In the genomic region with DNA sequence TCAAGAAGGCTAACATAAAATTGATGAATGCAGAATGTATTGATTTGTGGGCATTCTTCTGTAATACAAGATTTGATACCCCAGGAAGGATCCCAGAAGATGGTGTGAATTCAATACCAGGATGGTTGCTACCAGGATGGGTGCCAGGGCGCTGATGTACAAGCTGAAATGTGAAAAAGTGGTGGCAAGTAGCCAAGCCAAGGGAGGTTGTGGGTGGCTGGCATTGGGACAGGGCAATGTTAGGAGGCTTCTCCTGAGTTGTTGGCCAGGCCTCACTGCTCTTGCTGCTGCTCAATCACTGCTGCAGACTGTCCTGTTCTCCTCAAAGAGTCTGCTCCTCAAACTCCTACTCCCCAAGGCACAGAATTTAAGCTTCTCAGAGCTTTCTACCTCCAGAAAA, we compare ENCODE assay signal across 33 cellular contexts.
"Had no signal": no experiment of that assay in that cellular context is flagged by ENCODE, and none has a peak within 500 bp of the region (broad histone marks: within the 10 kb centered on the region; RNA-seq: fewer than 3 reads in every experiment).

No MANE protein-coding gene starts in this region.

- H3K4me1 Mint-ChIP-seq: activated CD4-positive, alpha-beta T cell treated with anti-CD3 and anti-CD28 coated beads for 36 hours; activated CD4-positive, alpha-beta T cell treated with anti-CD3 and anti-CD28 coated beads, Interleukin-2, amount 10 ng/mL, durations not matched to agents 24 days and 14 days; activated CD8-positive, alpha-beta memory T cell treated with anti-CD3 and anti-CD28 coated beads, Interleukin-2, amount 10 ng/mL, durations not matched to agents 7 days and 5 days; activated naive CD4-positive, alpha-beta T cell treated with anti-CD3 and anti-CD28 coated beads, Interleukin-2, amount 10 ng/mL, durations not matched to agents 7 days and 5 days; activated naive CD8-positive, alpha-beta T cell treated with anti-CD3 and anti-CD28 coated beads, Interleukin-2, amount 10 ng/mL, durations not matched to agents 7 days and 5 days; brain; central memory CD8-positive, alpha-beta T cell; T-helper 17 cell had no signal

- H3K9me3 Mint-ChIP-seq: activated CD4-positive, alpha-beta T cell treated with anti-CD3 and anti-CD28 coated beads, Interleukin-2, amount 10 ng/mL, durations not matched to agents 24 days and 14 days; activated naive CD4-positive, alpha-beta T cell treated with anti-CD3 and anti-CD28 coated beads, Interleukin-2, amount 10 ng/mL, durations not matched to agents 7 days and 5 days; dendritic cell treated with granulocyte-macrophage colony-stimulating factor and Interleukin-4, amounts not matched to agents 40 ng/mL and 50 ng/mL, for 4 days had no signal

- H3K27ac Mint-ChIP-seq: activated CD4-positive, alpha-beta memory T cell treated with anti-CD3 and anti-CD28 coated beads for 36 hours; activated CD4-positive, alpha-beta T cell treated with anti-CD3 and anti-CD28 coated beads for 36 hours; activated CD4-positive, alpha-beta T cell treated with anti-CD3 and anti-CD28 coated beads, Interleukin-2, amount 10 ng/mL, durations not matched to agents 24 days and 14 days; activated CD8-positive, alpha-beta memory T cell treated with anti-CD3 and anti-CD28 coated beads, Interleukin-2, amount 10 ng/mL, durations not matched to agents 7 days and 5 days; activated CD8-positive, alpha-beta T cell treated with anti-CD3 and anti-CD28 coated beads, Interleukin-2, amount 10 ng/mL, durations not matched to agents 7 days and 5 days; activated naive CD4-positive, alpha-beta T cell treated with anti-CD3 and anti-CD28 coated beads, Interleukin-2, amount 10 ng/mL, durations not matched to agents 7 days and 5 days; activated naive CD4-positive, alpha-beta T cell treated with anti-CD3 and anti-CD28 coated beads, Interleukin-2, amount 50 U/mL, for 72 hours; activated naive CD8-positive, alpha-beta T cell treated with anti-CD3 and anti-CD28 coated beads, Interleukin-2, amount 10 ng/mL, durations not matched to agents 7 days and 5 days; brain; dendritic cell treated with granulocyte-macrophage colony-stimulating factor and Interleukin-4, amounts not matched to agents 40 ng/mL and 50 ng/mL, for 4 days; endodermal cell; T-helper 17 cell; T-helper 2 cell treated with Interferon-gamma antibody and Interleukin-4, amounts not matched to agents 5 μg/mL and 100 μg/mL, for 36 hours had no signal

- DNase-seq: activated CD4-positive, alpha-beta memory T cell treated with anti-CD3 and anti-CD28 coated beads for 36 hours; activated CD4-positive, alpha-beta T cell treated with anti-CD3 and anti-CD28 coated beads for 36 hours; activated CD4-positive, alpha-beta T cell treated with anti-CD3 and anti-CD28 coated beads, Interleukin-2, amount 10 ng/mL, durations not matched to agents 24 days and 14 days; activated CD4-positive, CD25-positive, alpha-beta regulatory T cell; activated CD4-positive, CD25-positive, alpha-beta regulatory T cell treated with anti-CD3 and anti-CD28 coated beads, Interleukin-2, amount 50 U/mL, for 72 hours; activated CD8-positive, alpha-beta memory T cell treated with anti-CD3 and anti-CD28 coated beads, Interleukin-2, amount 10 ng/mL, durations not matched to agents 7 days and 5 days; activated CD8-positive, alpha-beta memory T cell treated with anti-CD3 and anti-CD28 coated beads, Interleukin-2, amount 50 U/mL, for 4 hours; activated CD8-positive, alpha-beta T cell treated with anti-CD3 and anti-CD28 coated beads, Interleukin-2, amount 10 ng/mL, durations not matched to agents 7 days and 5 days; activated gamma-delta T cell; activated naive CD4-positive, alpha-beta T cell; activated naive CD4-positive, alpha-beta T cell treated with anti-CD3 and anti-CD28 coated beads, Interleukin-2, amount 10 ng/mL, durations not matched to agents 7 days and 5 days; activated naive CD8-positive, alpha-beta T cell treated with anti-CD3 and anti-CD28 coated beads, Interleukin-2, amount 10 ng/mL, durations not matched to agents 7 days and 5 days; activated T-cell treated with anti-CD3 and anti-CD28 coated beads, Interleukin-2, amount 50 U/mL, for 1 hour; activated T-cell treated with anti-CD3 and anti-CD28 coated beads, Interleukin-2, amount 50 U/mL, for 48 hours; dorsolateral prefrontal cortex; effector memory CD4-positive, alpha-beta T cell; endodermal cell; foreskin melanocyte; head of caudate nucleus; T-helper 1 cell; T-helper 17 cell; T1000 had no signal

- H3K36me3 ChIP-seq: ascending aorta, breast epithelium, cardiac muscle cell, gastroesophageal sphincter had no signal

- ATAC-seq: activated CD4-positive, alpha-beta T cell treated with anti-CD3 and anti-CD28 coated beads for 36 hours; activated CD8-positive, alpha-beta memory T cell treated with anti-CD3 and anti-CD28 coated beads, Interleukin-2, amount 10 ng/mL, durations not matched to agents 7 days and 5 days; activated CD8-positive, alpha-beta T cell treated with anti-CD3 and anti-CD28 coated beads, Interleukin-2, amount 10 ng/mL, durations not matched to agents 7 days and 5 days; activated naive CD4-positive, alpha-beta T cell treated with anti-CD3 and anti-CD28 coated beads, Interleukin-2, amount 50 U/mL, for 72 hours; esophagus mucosa; gastroesophageal sphincter; T-helper 17 cell had no signal

- H3K4me1 ChIP-seq: ascending aorta, breast epithelium, gastroesophageal sphincter had no signal

- H3K27me3 ChIP-seq: ascending aorta, breast epithelium, cardiac muscle cell, dorsolateral prefrontal cortex, gastroesophageal sphincter had no signal

- H3K4me3 Mint-ChIP-seq: activated CD4-positive, alpha-beta memory T cell treated with anti-CD3 and anti-CD28 coated beads for 36 hours; activated CD4-positive, alpha-beta T cell treated with anti-CD3 and anti-CD28 coated beads for 36 hours; activated CD4-positive, alpha-beta T cell treated with anti-CD3 and anti-CD28 coated beads, Interleukin-2, amount 10 ng/mL, durations not matched to agents 24 days and 14 days; activated CD8-positive, alpha-beta memory T cell treated with anti-CD3 and anti-CD28 coated beads, Interleukin-2, amount 10 ng/mL, durations not matched to agents 7 days and 5 days; activated CD8-positive, alpha-beta T cell treated with anti-CD3 and anti-CD28 coated beads, Interleukin-2, amount 10 ng/mL, durations not matched to agents 7 days and 5 days; activated naive CD4-positive, alpha-beta T cell treated with anti-CD3 and anti-CD28 coated beads, Interleukin-2, amount 10 ng/mL, durations not matched to agents 7 days and 5 days; activated naive CD8-positive, alpha-beta T cell treated with anti-CD3 and anti-CD28 coated beads, Interleukin-2, amount 10 ng/mL, durations not matched to agents 7 days and 5 days; brain; central memory CD8-positive, alpha-beta T cell; dendritic cell treated with granulocyte-macrophage colony-stimulating factor and Interleukin-4, amounts not matched to agents 40 ng/mL and 50 ng/mL, for 4 days; endodermal cell; T-helper 17 cell; T-helper 2 cell treated with Interferon-gamma antibody and Interleukin-4, amounts not matched to agents 5 μg/mL and 100 μg/mL, for 36 hours had no signal

- H3K4me3 ChIP-seq: ascending aorta, breast epithelium, cardiac muscle cell, coronary artery, dorsolateral prefrontal cortex, gastroesophageal sphincter had no signal

- H3K27ac ChIP-seq: ascending aorta, breast epithelium, cardiac muscle cell, coronary artery, dorsolateral prefrontal cortex, gastroesophageal sphincter had no signal

- H3K36me3 Mint-ChIP-seq: activated CD4-positive, alpha-beta memory T cell treated with anti-CD3 and anti-CD28 coated beads for 36 hours; activated CD8-positive, alpha-beta memory T cell treated with anti-CD3 and anti-CD28 coated beads, Interleukin-2, amount 10 ng/mL, durations not matched to agents 7 days and 5 days; activated naive CD4-positive, alpha-beta T cell treated with anti-CD3 and anti-CD28 coated beads, Interleukin-2, amount 10 ng/mL, durations not matched to agents 7 days and 5 days; activated naive CD8-positive, alpha-beta T cell treated with anti-CD3 and anti-CD28 coated beads, Interleukin-2, amount 10 ng/mL, durations not matched to agents 7 days and 5 days; brain had no signal

- H3K27me3 Mint-ChIP-seq: activated CD4-positive, alpha-beta memory T cell treated with anti-CD3 and anti-CD28 coated beads for 36 hours; activated CD4-positive, alpha-beta T cell treated with anti-CD3 and anti-CD28 coated beads for 36 hours; activated CD4-positive, alpha-beta T cell treated with anti-CD3 and anti-CD28 coated beads, Interleukin-2, amount 10 ng/mL, durations not matched to agents 24 days and 14 days; activated CD8-positive, alpha-beta memory T cell treated with anti-CD3 and anti-CD28 coated beads, Interleukin-2, amount 10 ng/mL, durations not matched to agents 7 days and 5 days; activated naive CD4-positive, alpha-beta T cell treated with anti-CD3 and anti-CD28 coated beads, Interleukin-2, amount 10 ng/mL, durations not matched to agents 7 days and 5 days; activated naive CD8-positive, alpha-beta T cell treated with anti-CD3 and anti-CD28 coated beads, Interleukin-2, amount 10 ng/mL, durations not matched to agents 7 days and 5 days; brain; central memory CD8-positive, alpha-beta T cell; dendritic cell treated with granulocyte-macrophage colony-stimulating factor and Interleukin-4, amounts not matched to agents 40 ng/mL and 50 ng/mL, for 4 days; T-helper 17 cell had no signal
